Comparison of ENCODE assay signal across 28 cellular contexts in the genomic region with DNA sequence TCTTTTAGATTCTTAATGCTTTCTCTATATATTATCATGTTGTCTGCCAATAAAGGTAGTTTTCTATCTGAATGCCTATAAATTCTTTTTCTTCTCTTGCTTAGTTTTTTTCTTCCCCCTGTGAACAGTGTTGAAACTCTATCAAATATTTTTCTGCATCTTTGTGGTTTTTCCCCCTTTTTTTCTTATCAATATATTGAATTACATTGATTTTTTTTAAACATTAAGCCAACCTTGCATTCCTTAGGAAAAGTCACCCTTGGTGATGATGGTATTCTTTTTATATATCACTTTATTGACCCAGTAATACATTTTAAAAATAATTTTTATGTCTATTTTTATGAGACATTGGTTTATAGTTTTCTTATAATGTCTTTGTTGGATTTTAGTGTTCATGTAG.
"Had no signal": no experiment of that assay in that cellular context is flagged by ENCODE, and none has a peak within 500 bp of the region (broad histone marks: within the 10 kb centered on the region; RNA-seq: fewer than 3 reads in every experiment).

No MANE protein-coding gene starts in this region.

- H3K27me3 ChIP-seq: colonic mucosa, dorsolateral prefrontal cortex, esophagus muscularis mucosa, esophagus squamous epithelium, foreskin keratinocyte, gastrocnemius medialis, gastroesophageal sphincter, heart left ventricle, heart right ventricle had no signal

- H3K36me3 ChIP-seq: colonic mucosa, gastrocnemius medialis had no signal

- ATAC-seq: effector memory CD8-positive, alpha-beta T cell; esophagus mucosa; foreskin keratinocyte; gastrocnemius medialis; gastroesophageal sphincter; heart left ventricle; heart right ventricle had no signal

- FAIRE-seq: colon, endometrium, endothelial cell of umbilical vein, frontal cortex had no signal

- DNase-seq: colonic mucosa; cortex of kidney; dermis blood vessel endothelial cell; dorsolateral prefrontal cortex; effector CD4-positive, alpha-beta T cell; effector CD8-positive, alpha-beta T cell; effector memory CD4-positive, alpha-beta T cell; effector memory CD8-positive, alpha-beta T cell; endodermal cell; erythroblast; esophagus squamous epithelium; foreskin fibroblast; foreskin keratinocyte; foreskin melanocyte; gastrocnemius medialis; glutamatergic neuron; head of caudate nucleus; heart left ventricle; heart right ventricle had no signal

- H3K4me3 ChIP-seq: colonic mucosa, coronary artery, dorsolateral prefrontal cortex, esophagus muscularis mucosa, esophagus squamous epithelium, gastrocnemius medialis, gastroesophageal sphincter, heart left ventricle, heart right ventricle had no signal

- H3K4me1 ChIP-seq: colonic mucosa, esophagus muscularis mucosa, esophagus squamous epithelium, foreskin keratinocyte, gastrocnemius medialis, gastroesophageal sphincter, heart right ventricle had no signal

- H3K9me3 ChIP-seq: colonic mucosa, gastrocnemius medialis had no signal

- H3K27ac ChIP-seq: colonic mucosa, coronary artery, dorsolateral prefrontal cortex, epithelial cell of prostate, esophagus muscularis mucosa, esophagus squamous epithelium, foreskin keratinocyte, gastrocnemius medialis, gastroesophageal sphincter, heart left ventricle, heart right ventricle had no signal
